In the genomic region with DNA sequence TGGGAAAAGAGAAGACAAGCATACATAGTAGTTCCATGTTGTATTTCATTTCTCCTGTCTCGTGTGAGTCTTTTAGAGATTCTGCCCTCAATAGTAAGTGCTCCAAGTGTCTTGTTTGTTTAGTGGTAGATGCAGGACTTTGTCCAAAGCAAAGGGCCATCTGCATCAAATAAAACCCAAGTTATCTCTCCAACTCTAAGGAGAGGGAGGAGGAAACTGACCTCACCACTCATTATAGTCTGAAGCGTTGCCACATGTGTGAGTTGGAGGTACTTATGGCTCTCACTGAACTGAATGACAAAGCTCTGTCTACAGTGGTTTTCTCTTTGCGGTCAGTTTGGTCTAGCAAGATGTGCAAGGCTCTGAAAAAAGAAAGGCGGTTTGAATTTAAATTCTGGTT, we compare ENCODE assay signal across 28 cellular contexts.
A peak's percentile ranks its signal among the peaks of the same experiment; 100 is the strongest.
DNase-seq lines count a peak whose midpoint lies in the region; ATAC-seq and TF ChIP-seq lines count a peak whose summit lies in the region.
"Had no signal": no experiment of that assay in that cellular context is flagged by ENCODE, and none has a peak within 500 bp of the region (broad histone marks: within the 10 kb centered on the region; RNA-seq: fewer than 3 reads in every experiment).

No MANE protein-coding gene starts in this region.

- POLR2A ChIA-PET in SK-N-SH (lab: Yijun Ruan, JAX), result no interaction called here

- H3K9me2 ChIP-seq in SK-N-SH, result no peaks in the 10 kb centered on the region

- H2AFZ ChIP-seq in SK-N-SH (ENCODE audit: low read depth), result no peak overlapping the region

- ATAC-seq in SK-N-SH treated with all-trans-retinoic acid at 6 μM for 48 hours, result no peak
- ATAC-seq: activated T-cell treated with anti-CD3 and anti-CD28 coated beads, Interleukin-2, amount 50 U/mL, for 4 hours; CD8-positive, alpha-beta T cell; HCT116; left lobe of liver; T-cell had no signal

- H3K4me2 ChIP-seq in SK-N-SH, result no peak overlapping the region

- H3K79me2 ChIP-seq in SK-N-SH (ENCODE audit: insufficient read depth), result no peaks in the 10 kb centered on the region

- DNase-seq in SK-N-SH (no peak), RPMI7951 (ENCODE audit: low read depth) (peak; percentile 24), fibroblast of the conjunctiva (ENCODE audit: low read depth) (peak; percentile 21), NCI-H1105 treated with DMSO at 0.1 percent for 48 hours (lab: John Stamatoyannopoulos, UW) (no peak), occipital lobe (lab: John Stamatoyannopoulos, UW) (no peak), NOMO-1 treated with DMSO at 0.1 percent for 48 hours (lab: John Stamatoyannopoulos, UW; ENCODE audit: unreplicated experiment) (no peak), dorsolateral prefrontal cortex (no peak)
- DNase-seq: activated CD4-positive, alpha-beta T cell treated with anti-CD3 and anti-CD28 coated beads, Interleukin-2, amount 50 U/mL, for 1 hour; activated CD4-positive, CD25-positive, alpha-beta regulatory T cell; activated gamma-delta T cell treated with Interleukin-2 at 50 U/mL for 16 hours; activated naive CD8-positive, alpha-beta T cell treated with anti-CD3 and anti-CD28 coated beads, Interleukin-2, amount 10 ng/mL, durations not matched to agents 7 days and 5 days; activated T-cell treated with anti-CD3 and anti-CD28 coated beads, Interleukin-2, amount 50 U/mL, for 4 hours; CD8-positive, alpha-beta T cell; central memory CD4-positive, alpha-beta T cell; hypothalamus; Karpas-422; NCI-H1694 treated with DMSO at 0.1 percent for 48 hours; NCI-H2171; NCI-H510A; stimulated activated CD4-positive, alpha-beta T cell treated with anti-CD3 and anti-CD28 coated beads, Interleukin-4, amount 100 ng/mL, for 24 hours; T-cell; transverse colon had no signal

- no peak overlapping the region for H3K4me3 ChIP-seq in SK-N-SH (ENCODE audit: low read depth in 2 of 2, low read length in 1 of 2)
- no peak overlapping the region for H3K4me3 ChIP-seq in dorsolateral prefrontal cortex
- H3K4me3 ChIP-seq: SJSA1, transverse colon had no signal

- no peak overlapping the region for H3K9ac ChIP-seq in SK-N-SH

- TF ChIP-seq CTCF in SK-N-SH (IDR thresholded peaks at IDR 0.05), result no peak
- no peak for TF ChIP-seq CTCF in dorsolateral prefrontal cortex (IDR thresholded peaks at IDR 0.05 in 54 of 56, conservative IDR thresholded peaks at IDR 0.05 in 2 of 56; ENCODE audit: low read depth in 1 of 56, partially characterized antibody in 56 of 56)

- 86% methylated on average over 4 of the region's 4 CpGs for WGBS in SK-N-SH (ENCODE audit: low lambda C conversion rate)

- no peak for TF ChIP-seq EP300 in SK-N-SH (IDR thresholded peaks at IDR 0.05; ENCODE audit: borderline replicate concordance in 1 of 2, low read depth in 1 of 2, low read length in 1 of 2)

- H3K27me3 ChIP-seq in SK-N-SH (ENCODE audit: insufficient read depth) (no peaks in the 10 kb centered on the region), dorsolateral prefrontal cortex (no peaks in the 10 kb centered on the region)
- H3K27me3 ChIP-seq: SJSA1, transverse colon had no signal

- intact Hi-C loops in dorsolateral prefrontal cortex (cut with DNase I), result loop anchor here in 1 of 2 donors (10.0 kb wide), 1 partner anchor 481 kb away; no protein-coding TSS in a partner anchor

- H3K4me1 ChIP-seq in SK-N-SH (ENCODE audit: control insufficient read depth in 1 of 2, insufficient read depth in 2 of 2, low read depth in 1 of 2, low read length in 1 of 2), result no peaks in the 10 kb centered on the region; a peak in 2 of 4 replicates
- H3K4me1 ChIP-seq: SJSA1 had no signal

- no peaks in the 10 kb centered on the region for H4K20me1 ChIP-seq in SK-N-SH (ENCODE audit: insufficient read depth)

- TF ChIP-seq RAD21 in SK-N-SH (IDR thresholded peaks at IDR 0.05; ENCODE audit: low read length), result no peak

- no peak overlapping the region for H3K27ac ChIP-seq in SK-N-SH (ENCODE audit: low read depth in 2 of 2, low read length in 1 of 2)
- peak overlapping the region in 1 of 59 donors; percentile 27 for H3K27ac ChIP-seq in dorsolateral prefrontal cortex
- H3K27ac ChIP-seq: 22Rv1, RWPE1, SJSA1, transverse colon had no signal

- CTCF ChIA-PET in SK-N-SH (lab: Yijun Ruan, JAX), result interaction anchor here (0.7 kb wide), 1 partner anchor 194 kb away, joined by 3 read pairs; no protein-coding TSS in a partner anchor

- H3K36me3 ChIP-seq in SK-N-SH (replicated peaks in 1 of 2; ENCODE audit: control insufficient read depth in 1 of 2, insufficient read depth in 2 of 2, low read length in 1 of 2), result peaks cover 0 to 17% of the 10 kb centered on the region in 2 experiments
- H3K36me3 ChIP-seq: SJSA1, transverse colon had no signal

- no peaks in the 10 kb centered on the region for H3F3A ChIP-seq in SK-N-SH (replicated peaks; ENCODE audit: insufficient read depth)

- no peaks in the 10 kb centered on the region for H3K9me3 ChIP-seq in SK-N-SH
- H3K9me3 ChIP-seq: transverse colon had no signal

TF ChIP-seq in SK-N-SH treated with all-trans-retinoic acid at 6 μM for 48 hours, 23 proteins besides CTCF, POLR2A, EP300 and RAD21:
- TF ChIP-seq TCF4 (CRISPR knock-in tag; IDR thresholded peaks at IDR 0.05; ENCODE audit: borderline replicate concordance) (peak; percentile 56), ZNF565 (CRISPR knock-in tag; conservative IDR thresholded peaks at IDR 0.05; ENCODE audit: low read depth) (no peak)

TF ChIP-seq in SK-N-SH, 30 proteins besides CTCF, POLR2A, EP300 and RAD21:
- TF ChIP-seq SIN3A (IDR thresholded peaks at IDR 0.05; ENCODE audit: borderline replicate concordance, low read depth, low read length) (no peak), EZH2phosphoT487 (IDR thresholded peaks at IDR 0.05; ENCODE audit: borderline replicate concordance, low read depth) (no peak), POLR2AphosphoS5 (IDR thresholded peaks at IDR 0.05; ENCODE audit: low read depth, low read length) (no peak)
- TF ChIP-seq, protein P1, sequence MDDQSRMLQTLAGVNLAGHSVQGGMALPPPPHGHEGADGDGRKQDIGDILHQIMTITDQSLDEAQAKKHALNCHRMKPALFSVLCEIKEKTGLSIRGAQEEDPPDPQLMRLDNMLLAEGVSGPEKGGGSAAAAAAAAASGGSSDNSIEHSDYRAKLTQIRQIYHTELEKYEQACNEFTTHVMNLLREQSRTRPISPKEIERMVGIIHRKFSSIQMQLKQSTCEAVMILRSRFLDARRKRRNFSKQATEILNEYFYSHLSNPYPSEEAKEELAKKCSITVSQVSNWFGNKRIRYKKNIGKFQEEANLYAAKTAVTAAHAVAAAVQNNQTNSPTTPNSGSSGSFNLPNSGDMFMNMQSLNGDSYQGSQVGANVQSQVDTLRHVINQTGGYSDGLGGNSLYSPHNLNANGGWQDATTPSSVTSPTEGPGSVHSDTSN (IDR thresholded peaks at IDR 0.05), result no peak

Comparison
In these comparisons a context has a peak if more than half of its experiments do, and no peak if none do; other contexts are left out.
1. DNase-seq: peak in RPMI7951 (single experiment) and fibroblast of the conjunctiva (single experiment); none in SK-N-SH (single experiment), NCI-H1105 treated with DMSO at 0.1 percent for 48 hours (single experiment), occipital lobe (single experiment), NOMO-1 treated with DMSO at 0.1 percent for 48 hours (single experiment) and dorsolateral prefrontal cortex (0 of 10).